30 cellular contexts compared by ENCODE assay signal in the genomic region with DNA sequence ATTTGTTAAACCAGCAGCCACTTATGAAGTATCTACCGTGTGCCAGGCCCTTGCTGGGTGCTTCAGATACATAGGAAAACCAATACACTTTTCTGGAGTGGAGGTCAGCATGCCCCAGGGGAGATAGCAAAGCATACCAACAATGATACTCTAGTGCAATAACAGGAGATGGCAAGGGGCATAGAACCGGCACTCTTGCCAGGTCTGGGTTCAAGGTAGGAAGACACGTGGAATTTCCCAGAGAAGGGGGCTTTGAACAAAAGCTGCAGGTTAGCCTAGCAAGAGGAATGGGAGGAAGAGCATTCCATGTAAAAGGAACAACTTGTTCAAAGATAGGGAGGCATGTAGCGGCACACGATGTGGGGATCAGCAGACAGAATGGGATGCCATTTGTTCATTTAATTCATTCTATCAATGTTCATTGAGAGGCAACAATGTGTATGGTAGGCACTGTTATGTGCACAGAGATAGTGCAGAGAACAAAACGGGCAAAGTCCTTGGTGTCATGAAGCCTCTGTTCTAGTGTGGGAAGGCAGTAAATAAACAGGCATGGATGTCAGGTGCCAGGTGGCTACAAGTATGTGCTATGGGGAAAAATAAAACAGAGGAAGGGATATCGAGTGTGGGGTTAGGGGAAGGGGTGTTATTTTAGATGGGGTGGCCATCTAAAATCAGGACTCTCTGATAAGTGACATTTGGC.
"Had no signal": no experiment of that assay in that cellular context is flagged by ENCODE, and none has a peak within 500 bp of the region (broad histone marks: within the 10 kb centered on the region; RNA-seq: fewer than 3 reads in every experiment).

No MANE protein-coding gene starts in this region.

- H3K4me1 ChIP-seq: ascending aorta, Peyer's patch, SJSA1 had no signal

- H3K9me3 Mint-ChIP-seq: activated CD4-positive, alpha-beta T cell treated with anti-CD3 and anti-CD28 coated beads, Interleukin-2, amount 10 ng/mL, durations not matched to agents 7 days and 5 days; activated naive CD4-positive, alpha-beta T cell treated with anti-CD3 and anti-CD28 coated beads, Interleukin-2, amount 50 U/mL, for 24 hours; activated naive CD8-positive, alpha-beta T cell treated with anti-CD3 and anti-CD28 coated beads, Interleukin-2, amount 10 ng/mL, durations not matched to agents 7 days and 5 days; activated T-cell treated with anti-CD3 and anti-CD28 coated beads, Interleukin-2, amount 50 U/mL, for 24 hours; activated T-helper 2 cell treated with anti-CD3 and anti-CD28 coated beads, Interferon-gamma antibody, Interleukin-2, Interleukin-4, amounts not matched to agents 10 μg/mL and 5 μg/mL and 100 μg/mL, durations not matched to agents 14 hours and 24 hours and 36 hours; T-helper 1 cell treated with Interleukin-12 subunit alpha and Interleukin-12 subunit beta and Interleukin-4 antibody, amounts not matched to agents 30 μg/mL and 1 μg/mL, for 36 hours; T-helper 2 cell treated with Interferon-gamma antibody and Interleukin-4, amounts not matched to agents 5 μg/mL and 100 μg/mL, for 36 hours; WTC11 had no signal

- H3K4me1 Mint-ChIP-seq: activated CD4-positive, alpha-beta T cell treated with anti-CD3 and anti-CD28 coated beads for 36 hours; activated CD4-positive, alpha-beta T cell treated with anti-CD3 and anti-CD28 coated beads, Interleukin-2, amount 10 ng/mL, durations not matched to agents 7 days and 5 days; activated naive CD4-positive, alpha-beta T cell treated with anti-CD3 and anti-CD28 coated beads, Interleukin-2, amount 50 U/mL, for 24 hours; activated naive CD8-positive, alpha-beta T cell treated with anti-CD3 and anti-CD28 coated beads, Interleukin-2, amount 10 ng/mL, durations not matched to agents 7 days and 5 days had no signal

- H3K9ac ChIP-seq: SK-N-SH had no signal

- H3K27me3 ChIP-seq: ascending aorta, Peyer's patch, SJSA1 had no signal

- H3K27ac Mint-ChIP-seq: activated CD4-positive, alpha-beta T cell treated with anti-CD3 and anti-CD28 coated beads for 36 hours; activated CD4-positive, alpha-beta T cell treated with anti-CD3 and anti-CD28 coated beads, Interleukin-2, amount 10 ng/mL, durations not matched to agents 7 days and 5 days; activated CD8-positive, alpha-beta T cell treated with anti-CD3 and anti-CD28 coated beads, Interleukin-2, amount 10 ng/mL, durations not matched to agents 7 days and 5 days; activated naive CD4-positive, alpha-beta T cell treated with anti-CD3 and anti-CD28 coated beads, Interleukin-2, amount 50 U/mL, for 24 hours; activated naive CD8-positive, alpha-beta T cell treated with anti-CD3 and anti-CD28 coated beads, Interleukin-2, amount 10 ng/mL, durations not matched to agents 7 days and 5 days; activated T-cell treated with anti-CD3 and anti-CD28 coated beads, Interleukin-2, amount 50 U/mL, for 24 hours; activated T-helper 2 cell treated with anti-CD3 and anti-CD28 coated beads, Interferon-gamma antibody, Interleukin-2, Interleukin-4, amounts not matched to agents 10 μg/mL and 5 μg/mL and 100 μg/mL, durations not matched to agents 14 hours and 24 hours and 36 hours; T-helper 1 cell treated with Interleukin-12 subunit alpha and Interleukin-12 subunit beta and Interleukin-4 antibody, amounts not matched to agents 30 μg/mL and 1 μg/mL, for 36 hours; T-helper 2 cell treated with Interferon-gamma antibody and Interleukin-4, amounts not matched to agents 5 μg/mL and 100 μg/mL, for 36 hours; WTC11 had no signal

- DNase-seq: activated CD4-positive, alpha-beta T cell treated with anti-CD3 and anti-CD28 coated beads for 36 hours; activated CD4-positive, alpha-beta T cell treated with anti-CD3 and anti-CD28 coated beads, Interleukin-2, amount 10 ng/mL, durations not matched to agents 7 days and 5 days; activated CD4-positive, alpha-beta T cell treated with anti-CD3 and anti-CD28 coated beads, Interleukin-2, amount 50 U/mL, for 48 hours; activated CD8-positive, alpha-beta T cell treated with anti-CD3 and anti-CD28 coated beads, Interleukin-2, amount 10 ng/mL, durations not matched to agents 7 days and 5 days; activated gamma-delta T cell; activated naive CD4-positive, alpha-beta T cell treated with Interleukin-2 at 50 U/mL for 16 hours; activated naive CD8-positive, alpha-beta T cell treated with anti-CD3 and anti-CD28 coated beads, Interleukin-2, amount 10 ng/mL, durations not matched to agents 7 days and 5 days; activated T-cell treated with anti-CD3 and anti-CD28 coated beads, Interleukin-2, amount 50 U/mL, for 24 hours; amygdala; Karpas-422; NCI-H146; NCI-H187; NCI-H2081 treated with DMSO at 0.1 percent for 48 hours; NCI-H226; NCI-H526 treated with DMSO at 0.1 percent for 48 hours; NCI-H774; NK-92 treated with Interleukin-12 subunit alpha and Interleukin-12 subunit beta, amount 100 ng/mL, for 24 hours; PC-3; Peyer's patch; RPMI8226; SHP77 treated with DMSO at 0.1 percent for 48 hours; SK-N-SH had no signal

- H3K4me2 ChIP-seq: SK-N-SH had no signal

- H3K9me3 ChIP-seq: ascending aorta, Peyer's patch, SJSA1, SK-N-SH had no signal

- ATAC-seq: activated CD4-positive, alpha-beta T cell treated with anti-CD3 and anti-CD28 coated beads for 36 hours; activated CD4-positive, CD25-positive, alpha-beta regulatory T cell treated with anti-CD3 and anti-CD28 coated beads, Interleukin-2, amount 50 U/mL, for 24 hours; activated CD8-positive, alpha-beta T cell treated with anti-CD3 and anti-CD28 coated beads, Interleukin-2, amount 10 ng/mL, durations not matched to agents 7 days and 5 days; PC-3; WTC11 had no signal

- H3K36me3 ChIP-seq: ascending aorta, Peyer's patch, SJSA1 had no signal

- H3K36me3 Mint-ChIP-seq: activated naive CD4-positive, alpha-beta T cell treated with anti-CD3 and anti-CD28 coated beads, Interleukin-2, amount 50 U/mL, for 24 hours; activated naive CD8-positive, alpha-beta T cell treated with anti-CD3 and anti-CD28 coated beads, Interleukin-2, amount 10 ng/mL, durations not matched to agents 7 days and 5 days; WTC11 had no signal

- H3K4me3 Mint-ChIP-seq: activated CD4-positive, alpha-beta T cell treated with anti-CD3 and anti-CD28 coated beads for 36 hours; activated CD4-positive, alpha-beta T cell treated with anti-CD3 and anti-CD28 coated beads, Interleukin-2, amount 10 ng/mL, durations not matched to agents 7 days and 5 days; activated CD8-positive, alpha-beta T cell treated with anti-CD3 and anti-CD28 coated beads, Interleukin-2, amount 10 ng/mL, durations not matched to agents 7 days and 5 days; activated naive CD4-positive, alpha-beta T cell treated with anti-CD3 and anti-CD28 coated beads, Interleukin-2, amount 50 U/mL, for 24 hours; activated naive CD8-positive, alpha-beta T cell treated with anti-CD3 and anti-CD28 coated beads, Interleukin-2, amount 10 ng/mL, durations not matched to agents 7 days and 5 days; activated T-cell treated with anti-CD3 and anti-CD28 coated beads, Interleukin-2, amount 50 U/mL, for 24 hours; T-helper 1 cell treated with Interleukin-12 subunit alpha and Interleukin-12 subunit beta and Interleukin-4 antibody, amounts not matched to agents 30 μg/mL and 1 μg/mL, for 36 hours; T-helper 2 cell treated with Interferon-gamma antibody and Interleukin-4, amounts not matched to agents 5 μg/mL and 100 μg/mL, for 36 hours; WTC11 had no signal

- H3K27me3 Mint-ChIP-seq: activated naive CD4-positive, alpha-beta T cell treated with anti-CD3 and anti-CD28 coated beads, Interleukin-2, amount 50 U/mL, for 24 hours; activated naive CD8-positive, alpha-beta T cell treated with anti-CD3 and anti-CD28 coated beads, Interleukin-2, amount 10 ng/mL, durations not matched to agents 7 days and 5 days had no signal

- H3K4me3 ChIP-seq: ascending aorta, Peyer's patch, SJSA1 had no signal

- H3K27ac ChIP-seq: ascending aorta, Peyer's patch, SJSA1 had no signal
